Comparison of ENCODE assay signal across 25 cellular contexts in the genomic region with DNA sequence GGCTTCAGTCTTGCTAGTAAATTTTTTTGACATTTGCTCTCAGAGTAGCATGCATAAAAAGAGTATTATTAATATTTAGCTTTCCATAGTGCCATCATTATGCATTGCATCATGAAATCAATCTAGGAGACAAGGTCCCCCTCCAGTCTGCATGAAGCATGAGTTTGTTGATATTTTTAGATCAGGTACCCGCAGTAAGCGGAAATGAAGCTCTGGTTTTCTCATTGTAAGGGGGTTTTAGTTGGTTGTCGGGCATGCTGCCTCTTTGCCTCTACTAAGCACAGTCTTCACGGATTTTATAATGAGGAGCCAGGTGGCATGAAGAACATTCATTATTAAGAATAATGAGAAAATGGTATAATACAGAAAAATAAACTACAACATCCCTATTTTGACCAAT.
"Had no signal": no experiment of that assay in that cellular context is flagged by ENCODE, and none has a peak within 500 bp of the region (broad histone marks: within the 10 kb centered on the region; RNA-seq: fewer than 3 reads in every experiment).

No MANE protein-coding gene starts in this region.

- H3K9me3 ChIP-seq: esophagus muscularis mucosa, left lung, lower lobe of right lung, testis, transverse colon had no signal

- H3K36me3 Mint-ChIP-seq: activated naive CD4-positive, alpha-beta T cell treated with anti-CD3 and anti-CD28 coated beads, Interleukin-2, amount 50 U/mL, for 24 hours; natural killer cell treated with Interleukin-12 subunit alpha and Interleukin-12 subunit beta and Interleukin-15 and Interleukin-18, amount 100 ng/mL, for 72 hours had no signal

- H3K27ac Mint-ChIP-seq: activated CD4-positive, alpha-beta memory T cell treated with anti-CD3 and anti-CD28 coated beads, Interleukin-2, amount 10 ng/mL, durations not matched to agents 7 days and 5 days; activated CD4-positive, alpha-beta T cell treated with anti-CD3 and anti-CD28 coated beads, Interleukin-2, amount 10 ng/mL, durations not matched to agents 7 days and 5 days; activated naive CD4-positive, alpha-beta T cell treated with anti-CD3 and anti-CD28 coated beads, Interleukin-2, amount 50 U/mL, for 24 hours; activated T-cell treated with anti-CD3 and anti-CD28 coated beads, Interleukin-2, amount 50 U/mL, for 24 hours; activated T-helper 2 cell treated with anti-CD3 and anti-CD28 coated beads, Interferon-gamma antibody, Interleukin-2, Interleukin-4, amounts not matched to agents 10 μg/mL and 5 μg/mL and 100 μg/mL, durations not matched to agents 14 hours and 24 hours and 36 hours; dendritic cell treated with granulocyte-macrophage colony-stimulating factor and Interleukin-4, amounts not matched to agents 40 ng/mL and 50 ng/mL, for 4 days; natural killer cell treated with Interleukin-12 subunit alpha and Interleukin-12 subunit beta and Interleukin-15 and Interleukin-18, amount 100 ng/mL, for 72 hours had no signal

- H3K4me1 Mint-ChIP-seq: activated CD4-positive, alpha-beta memory T cell treated with anti-CD3 and anti-CD28 coated beads, Interleukin-2, amount 10 ng/mL, durations not matched to agents 7 days and 5 days; activated CD4-positive, alpha-beta T cell treated with anti-CD3 and anti-CD28 coated beads, Interleukin-2, amount 10 ng/mL, durations not matched to agents 7 days and 5 days; activated naive CD4-positive, alpha-beta T cell treated with anti-CD3 and anti-CD28 coated beads, Interleukin-2, amount 50 U/mL, for 24 hours; central memory CD8-positive, alpha-beta T cell had no signal

- ATAC-seq: foreskin keratinocyte; left lung; lower lobe of right lung; natural killer cell treated with Interleukin-12 subunit alpha and Interleukin-12 subunit beta and Interleukin-15 and Interleukin-18, amount 100 ng/mL, for 72 hours; sciatic nerve; stimulated activated naive CD8-positive, alpha-beta T cell treated with anti-CD3 and anti-CD28 coated beads, Interleukin-15, Interleukin-2, amounts not matched to agents 100 U/mL and 50 U/mL, for 24 hours had no signal

- FAIRE-seq: bronchial epithelial cell, islet of Langerhans had no signal

- H3K27ac ChIP-seq: esophagus muscularis mucosa, foreskin keratinocyte, left lung, lower lobe of right lung, skin epidermis, testis, transverse colon had no signal

- H3K9me3 Mint-ChIP-seq: activated CD4-positive, alpha-beta T cell treated with anti-CD3 and anti-CD28 coated beads, Interleukin-2, amount 10 ng/mL, durations not matched to agents 7 days and 5 days; activated naive CD4-positive, alpha-beta T cell treated with anti-CD3 and anti-CD28 coated beads, Interleukin-2, amount 50 U/mL, for 24 hours; activated T-cell treated with anti-CD3 and anti-CD28 coated beads, Interleukin-2, amount 50 U/mL, for 24 hours; activated T-helper 2 cell treated with anti-CD3 and anti-CD28 coated beads, Interferon-gamma antibody, Interleukin-2, Interleukin-4, amounts not matched to agents 10 μg/mL and 5 μg/mL and 100 μg/mL, durations not matched to agents 14 hours and 24 hours and 36 hours; dendritic cell treated with granulocyte-macrophage colony-stimulating factor and Interleukin-4, amounts not matched to agents 40 ng/mL and 50 ng/mL, for 4 days; natural killer cell treated with Interleukin-12 subunit alpha and Interleukin-12 subunit beta and Interleukin-15 and Interleukin-18, amount 100 ng/mL, for 72 hours had no signal

- H3K4me1 ChIP-seq: esophagus muscularis mucosa, left lung, lower lobe of right lung, testis, transverse colon had no signal

- H3K4me3 Mint-ChIP-seq: activated CD4-positive, alpha-beta memory T cell treated with anti-CD3 and anti-CD28 coated beads, Interleukin-2, amount 10 ng/mL, durations not matched to agents 7 days and 5 days; activated CD4-positive, alpha-beta T cell treated with anti-CD3 and anti-CD28 coated beads, Interleukin-2, amount 10 ng/mL, durations not matched to agents 7 days and 5 days; activated naive CD4-positive, alpha-beta T cell treated with anti-CD3 and anti-CD28 coated beads, Interleukin-2, amount 50 U/mL, for 24 hours; activated T-cell treated with anti-CD3 and anti-CD28 coated beads, Interleukin-2, amount 50 U/mL, for 24 hours; central memory CD8-positive, alpha-beta T cell; dendritic cell treated with granulocyte-macrophage colony-stimulating factor and Interleukin-4, amounts not matched to agents 40 ng/mL and 50 ng/mL, for 4 days; natural killer cell treated with Interleukin-12 subunit alpha and Interleukin-12 subunit beta and Interleukin-15 and Interleukin-18, amount 100 ng/mL, for 72 hours had no signal

- DNase-seq: activated CD4-positive, alpha-beta memory T cell treated with anti-CD3 and anti-CD28 coated beads, Interleukin-2, amount 10 ng/mL, durations not matched to agents 7 days and 5 days; activated CD4-positive, alpha-beta T cell treated with anti-CD3 and anti-CD28 coated beads for 1 hour; activated CD4-positive, alpha-beta T cell treated with anti-CD3 and anti-CD28 coated beads, Interleukin-2, amount 10 ng/mL, durations not matched to agents 7 days and 5 days; activated CD8-positive, alpha-beta memory T cell treated with anti-CD3 and anti-CD28 coated beads, Interleukin-2, amount 50 U/mL, for 48 hours; activated T-cell treated with anti-CD3 and anti-CD28 coated beads, Interleukin-2, amount 50 U/mL, for 24 hours; foreskin keratinocyte; left lung; lower lobe of right lung; mesendoderm; posterior cingulate gyrus; stimulated activated CD4-positive, alpha-beta T cell treated with anti-CD3 and anti-CD28 coated beads, Interleukin-12 subunit alpha, Interleukin-12 subunit beta, amount 100 ng/mL, for 4 hours; stimulated activated CD4-positive, alpha-beta T cell treated with anti-CD3 and anti-CD28 coated beads, Interleukin-4, amount 100 ng/mL, for 1 hour; stimulated activated naive CD8-positive, alpha-beta T cell treated with anti-CD3 and anti-CD28 coated beads, Interleukin-15, Interleukin-2, amounts not matched to agents 100 U/mL and 50 U/mL, for 24 hours; testis; transverse colon had no signal

- H3K4me3 ChIP-seq: esophagus muscularis mucosa, left lung, lower lobe of right lung, skin epidermis, testis, transverse colon had no signal

- H3K27me3 ChIP-seq: foreskin keratinocyte, testis had no signal

- H3K36me3 ChIP-seq: esophagus muscularis mucosa, left lung, lower lobe of right lung, transverse colon had no signal
